In genomic region chr9:19230356-19231125, GRCh38 we compare ENCODE assay signal across 8 cellular contexts.
DNase-seq lines count a peak whose midpoint lies in the region; ATAC-seq lines count a peak whose summit lies in the region.

Gene DENND4C, plus strand, starts transcription at chr9:19230693. Its CDS starts 45,482 bp downstream, at chr9:19276175.

- peak; percentile 90 for DNase-seq in AG08396 (ENCODE audit: low spot score)
- DNase-seq in NCI-H2196 treated with DMSO at 0.1 percent for 48 hours (lab: John Stamatoyannopoulos, UW; ENCODE audit: unreplicated experiment) = peak; percentile 93
- peak; percentile 47 to 76 (median 64) for DNase-seq in activated CD4-positive, CD25-positive, alpha-beta regulatory T cell (lab: John Stamatoyannopoulos, UW)
- DNase-seq in caudate nucleus (lab: John Stamatoyannopoulos, UW) = peak in 60 of 61 donors; percentile 38 to 94 (median 83)
- peak; percentile 98 for DNase-seq in islet precursor cell
- DNase-seq in stimulated activated CD4-positive, alpha-beta T cell treated with anti-CD3 and anti-CD28 coated beads, Interleukin-12 subunit alpha, Interleukin-12 subunit beta, amount 100 ng/mL, for 48 hours (ENCODE audit: low read depth in 2 of 3, low spot score in 1 of 3) = peak; percentile 52 to 66 (median 64)

- peak within 1 kb of the TSS; percentile 94 for H3K27ac ChIP-seq in caudate nucleus (ENCODE audit: low read depth, low read length)

- peak; percentile 71 for ATAC-seq in GM18868 (IDR thresholded peaks at IDR 0.05; ENCODE audit: unreplicated experiment)
- ATAC-seq in HG03103 (IDR thresholded peaks at IDR 0.05; ENCODE audit: low read depth, unreplicated experiment) = peak; percentile 62

Comparison
In these comparisons a context has a peak if more than half of its experiments do, and no peak if none do; other contexts are left out.
1. Peak in every context shown above with its lines: DNase-seq, ATAC-seq and H3K27ac ChIP-seq.